ENCODE assay signal across 8 cellular contexts in the genomic region with DNA sequence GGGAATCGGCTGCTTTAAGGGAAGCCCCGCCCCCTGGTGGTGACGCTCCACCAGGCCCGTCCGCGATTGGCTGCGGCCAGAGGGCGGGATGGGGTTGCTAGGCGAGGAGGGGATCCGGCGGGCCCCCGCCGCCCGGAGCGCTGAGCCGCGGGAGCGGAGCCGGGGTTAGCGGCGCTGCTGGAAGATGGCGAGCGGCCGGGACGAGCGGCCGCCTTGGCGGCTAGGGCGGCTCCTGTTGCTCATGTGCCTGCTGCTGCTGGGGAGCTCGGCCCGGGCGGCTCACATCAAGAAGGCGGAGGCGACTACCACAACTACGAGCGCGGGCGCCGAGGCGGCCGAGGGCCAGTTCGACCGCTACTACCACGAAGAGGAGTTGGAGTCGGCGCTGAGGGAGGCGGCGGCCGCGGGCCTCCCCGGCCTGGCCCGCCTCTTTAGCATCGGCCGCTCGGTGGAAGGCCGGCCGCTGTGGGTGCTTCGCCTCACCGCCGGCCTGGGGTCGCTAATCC. TPM values are rescaled to one million over a fixed set of nuclear protein-coding genes. Genes with fewer than 3 reads are reported as not detected.
DNase-seq lines count a peak whose midpoint lies in the region; FAIRE-seq and TF ChIP-seq lines count a peak whose summit lies in the region.

CPD (plus strand) TSS at position 131 of the 506 bp plus-strand sequence; CDS start at position 185, 54 bp downstream.

- H2BK15ac ChIP-seq in H1 (ENCODE audit: low read length): 0 out of 2 replicates have a peak within 1 kb of the TSS, but pooled peaks have one; percentile 46
- peak within 1 kb of the TSS; percentile 46 for H2BK15ac ChIP-seq in mesenchymal stem cell (ENCODE audit: low read depth, poor library complexity, severe bottlenecking)

- H3K27me3 ChIP-seq in H1 (replicated peaks in 1 of 4; ENCODE audit: control insufficient read depth in 3 of 4, extremely low read depth in 1 of 4, insufficient read depth in 3 of 4, low read length in 3 of 4) (peaks cover 5 to 26% (median 20%) of the 10 kb centered on the region in 4 experiments), mesenchymal stem cell (ENCODE audit: control insufficient read depth in 1 of 2, insufficient read depth in 1 of 2, low read length in 2 of 2) (no peaks in the 10 kb centered on the region)

- H3K4me1 ChIP-seq in H1 (replicated peaks in 1 of 4; ENCODE audit: control insufficient read depth in 3 of 4, insufficient read depth in 4 of 4, low read length in 3 of 4) (peaks cover 3 to 4% (median 3%) of the 10 kb centered on the region in 4 experiments; a peak in 5 of 7 replicates), mesenchymal stem cell (ENCODE audit: control insufficient read depth, insufficient read depth, low read depth, low read length) (peaks cover 12% of the 10 kb centered on the region)

- no peak for TF ChIP-seq EP300 in H1 (IDR thresholded peaks at IDR 0.05; ENCODE audit: borderline replicate concordance in 1 of 2, low read depth in 2 of 2, low read length in 2 of 2)

- no peaks in the 10 kb centered on the region for H3K9me3 ChIP-seq in H1 (ENCODE audit: insufficient read depth in 2 of 2, low read depth in 1 of 2, low read length in 1 of 2)
- no peaks in the 10 kb centered on the region for H3K9me3 ChIP-seq in mesenchymal stem cell (ENCODE audit: control insufficient read depth, low read length)

- H3K14ac ChIP-seq in H1 (ENCODE audit: insufficient read length) (no peak within 1 kb of the TSS), mesenchymal stem cell (ENCODE audit: low read length in 2 of 2) (peak within 1 kb of the TSS; percentile 17 to 95)

- no peak within 1 kb of the TSS; the same call in 1 of the 2 replicates for H3K27ac ChIP-seq in H1 (ENCODE audit: low read depth, low read length)
- H3K27ac ChIP-seq in mesenchymal stem cell (ENCODE audit: low read length, poor library complexity, severe bottlenecking): peak within 1 kb of the TSS; percentile 55

- H3K79me1 ChIP-seq in H1 (ENCODE audit: low read depth, low read length) (no peaks in the 10 kb centered on the region), mesenchymal stem cell (replicated peaks; ENCODE audit: low read length, poor library complexity, severe bottlenecking) (peaks cover 15% of the 10 kb centered on the region)

- H2BK120ac ChIP-seq in H1 (replicated peaks; ENCODE audit: low read depth, low read length) (peak within 1 kb of the TSS; percentile 47), mesenchymal stem cell (ENCODE audit: low read depth, low read length) (peak within 1 kb of the TSS; percentile 76)

- H3K23me2 ChIP-seq in H1 (ENCODE audit: low read depth, low read length): peaks cover 10% of the 10 kb centered on the region

- no peak within 1 kb of the TSS for H3K4ac ChIP-seq in H1 (replicated peaks; ENCODE audit: insufficient read length, low read depth, low read length)
- H3K4ac ChIP-seq in mesenchymal stem cell (ENCODE audit: low read depth in 1 of 2, low read length in 2 of 2): peak within 1 kb of the TSS; percentile 59 to 86

- H3K23ac ChIP-seq in H1 (ENCODE audit: insufficient read length) (no peak within 1 kb of the TSS), mesenchymal stem cell (ENCODE audit: low read length in 2 of 2) (peak within 1 kb of the TSS; percentile 84 to 96)

- peaks cover 0 to 35% of the 10 kb centered on the region in 2 experiments; a peak in 2 of 4 replicates for H3K79me2 ChIP-seq in H1 (ENCODE audit: control insufficient read depth in 1 of 2, insufficient read depth in 2 of 2, low read length in 2 of 2)

- no peak for FAIRE-seq in H1 (lab: Jason Lieb, UNC)

- H2AFZ ChIP-seq in H1 (ENCODE audit: low read length) (peak within 1 kb of the TSS; percentile 77), mesenchymal stem cell (ENCODE audit: low read depth, low read length) (peak within 1 kb of the TSS; percentile 93)

- no peak for TF ChIP-seq RAD21 in H1 (IDR thresholded peaks at IDR 0.05 in 1 of 2, conservative IDR thresholded peaks at IDR 0.05 in 1 of 2; ENCODE audit: low read depth in 2 of 2, low read length in 2 of 2)

- peaks cover 10 to 19% of the 10 kb centered on the region in 2 experiments for H4K20me1 ChIP-seq in H1 (replicated peaks in 1 of 2; ENCODE audit: control insufficient read depth in 1 of 2, insufficient read depth in 2 of 2, low read length in 2 of 2)

- H3K56ac ChIP-seq in H1 (replicated peaks; ENCODE audit: insufficient read length, low read depth, low read length): peak within 1 kb of the TSS; percentile 32

- H2BK12ac ChIP-seq in H1 (ENCODE audit: low read depth, low read length) (peak within 1 kb of the TSS; percentile 76), mesenchymal stem cell (ENCODE audit: low read length in 2 of 2) (peak within 1 kb of the TSS; percentile 34 to 86)

- no peak within 1 kb of the TSS for H2AK5ac ChIP-seq in H1 (ENCODE audit: low read depth, low read length)
- H2AK5ac ChIP-seq in mesenchymal stem cell (ENCODE audit: low read length, severe bottlenecking): peak within 1 kb of the TSS; percentile 46

- 3% methylated on average over 34 of the region's 61 CpGs; no CpG with 5 or more reads in 1 of the 2 experiments for WGBS in H1 (ENCODE audit: extremely low coverage in 1 of 2, insufficient coverage in 1 of 2, insufficient read length in 1 of 2, insufficient replicate concordance in 2 of 2, low coverage in 1 of 2, low lambda C conversion rate in 2 of 2, missing lambda C conversion rate in 1 of 2), 2 experiments
- WGBS in mesenchymal stem cell: under 1% methylated on average over 52 of the region's 61 CpGs

- peak within 1 kb of the TSS; percentile 83 for H4K8ac ChIP-seq in H1 (ENCODE audit: extremely low read depth, insufficient read depth, low read length)
- H4K8ac ChIP-seq in mesenchymal stem cell (ENCODE audit: low read length): peak within 1 kb of the TSS; percentile 88

- H4K91ac ChIP-seq in H1 (replicated peaks; ENCODE audit: insufficient read length, low read length): peak within 1 kb of the TSS; percentile 4
- peak within 1 kb of the TSS; percentile 44 for H4K91ac ChIP-seq in mesenchymal stem cell (ENCODE audit: low read length)

- H4K5ac ChIP-seq in H1 (ENCODE audit: insufficient read length, low read depth, low read length): no peak within 1 kb of the TSS

- no peak within 1 kb of the TSS for H2BK5ac ChIP-seq in H1 (ENCODE audit: low read depth, low read length)
- no peak within 1 kb of the TSS for H2BK5ac ChIP-seq in mesenchymal stem cell (ENCODE audit: low read depth, low read length, poor library complexity, severe bottlenecking)

- DNase-seq in COLO668 (lab: John Stamatoyannopoulos, UW; ENCODE audit: unreplicated experiment) (peak; percentile 94), GM20000 (ENCODE audit: low spot score) (peak; percentile 98), HUDEP-2 (lab: John Stamatoyannopoulos, UW; ENCODE audit: unreplicated experiment in 76 of 76) (peak in 75 of 76 experiments; percentile 35 to 97 (median 91)), NOMO-1 treated with dmso at 0.1 percent for 144 hours (lab: John Stamatoyannopoulos, UW; ENCODE audit: unreplicated experiment) (peak; percentile 93), H1 (ENCODE audit: low read depth in 1 of 2, low spot score in 2 of 2) (peak; percentile 84 to 99), mesenchymal stem cell (peak; percentile 94)
- DNase-seq in activated CD8-positive, alpha-beta memory T cell treated with anti-CD3 and anti-CD28 coated beads for 48 hours (ENCODE audit: low read depth in 2 of 3, low spot score in 2 of 3): peak; percentile 95 to 96 (median 96)
- peak; percentile 94 for DNase-seq in stimulated activated CD8-positive, alpha-beta memory T cell treated with anti-CD3 and anti-CD28 coated beads, Interleukin-12 subunit alpha, Interleukin-12 subunit beta, amount 100 ng/mL, for 24 hours (ENCODE audit: extremely low read depth)

- H3K36me3 ChIP-seq in H1 (ENCODE audit: control insufficient read depth in 2 of 4, insufficient read depth in 4 of 4, low read length in 3 of 4) (no peaks in the 10 kb centered on the region), mesenchymal stem cell (ENCODE audit: control insufficient read depth in 1 of 2, insufficient read depth in 2 of 2, low read depth in 1 of 2, low read length in 2 of 2) (no peaks in the 10 kb centered on the region)

- TF ChIP-seq CTCF in GM20000 (IDR thresholded peaks at IDR 0.05; ENCODE audit: extremely low read depth, missing control alignments) (no peak), H1 (IDR thresholded peaks at IDR 0.05; ENCODE audit: control extremely low read depth in 1 of 3, insufficient read depth in 1 of 3, low read depth in 1 of 3, low read length in 3 of 3) (no peak)

- H3K9ac ChIP-seq in H1 (replicated peaks in 1 of 4; ENCODE audit: extremely low read depth in 1 of 4, low read depth in 3 of 4, low read length in 3 of 4) (peak within 1 kb of the TSS in 3 of 4 experiments; percentile 56 to 73 (median 66); a peak in 6 of 7 replicates), mesenchymal stem cell (ENCODE audit: low read length) (peak within 1 kb of the TSS; percentile 86)

- peak within 1 kb of the TSS; percentile 64 to 85 (median 75) for H3K4me3 ChIP-seq in H1 (ENCODE audit: extremely low read depth in 1 of 4, insufficient read depth in 2 of 4, low read depth in 3 of 4, low read length in 4 of 4)
- H3K4me3 ChIP-seq in mesenchymal stem cell (ENCODE audit: insufficient read depth in 1 of 2, low read depth in 1 of 2, low read length in 2 of 2): peak within 1 kb of the TSS; percentile 91 to 96

- peak; percentile 58 to 77 for TF ChIP-seq POLR2A in H1 (IDR thresholded peaks at IDR 0.05; ENCODE audit: control extremely low read depth in 1 of 2, low read depth in 2 of 2, low read length in 2 of 2)

- no peak within 1 kb of the TSS for H2BK20ac ChIP-seq in H1 (ENCODE audit: low read length)

- CTCF ChIA-PET in H1 (lab: Charles Lee; ENCODE audit: partially characterized antibody): interaction anchor here (1.3 kb wide), 1 partner anchor 136 kb away, joined by 3 read pairs; no protein-coding TSS in a partner anchor

- peak within 1 kb of the TSS; percentile 86 to 88 for H3K4me2 ChIP-seq in H1 (ENCODE audit: insufficient read depth in 1 of 2, low read depth in 2 of 2, low read length in 2 of 2)
- peak within 1 kb of the TSS; percentile 95 for H3K4me2 ChIP-seq in mesenchymal stem cell (ENCODE audit: low read length, poor library complexity, severe bottlenecking)

- POLR2A ChIA-PET in H1 (lab: Charles Lee; ENCODE audit: partially characterized antibody): interaction anchor here (1.4 to 2.1 kb wide), 2 partner anchors 10 kb away, joined by 5 to 7 read pairs; no protein-coding TSS in a partner anchor

- H3K18ac ChIP-seq in H1 (ENCODE audit: extremely low read depth, low read length): 0 out of 2 replicates have a peak within 1 kb of the TSS, but pooled peaks have one; percentile 51
- peak within 1 kb of the TSS; percentile 77 to 92 for H3K18ac ChIP-seq in mesenchymal stem cell (ENCODE audit: low read depth in 1 of 2, low read length in 2 of 2)

RNA-seq across cellular contexts. Expression of gene CPD, which starts in this region (rescaled TPM):
- 40.6 and 46.2 TPM in 2 replicates for total RNA-seq in H1 (2021; fragmentation: NEBNext Ultra II Directional; extraction: Animal tissue kit (Norgen Biotek cat#: 25700))
- 5.8 and 8.6 TPM in 2 replicates for polyA plus RNA-seq in H1 (2011; rRNA removed)
- polyA plus RNA-seq in H1 (2011; cell fraction: cytosol; rRNA removed): 9.1 TPM
- polyA plus RNA-seq in H1 (2011; cell fraction: nucleus; rRNA removed): 14.1 TPM
- polyA plus RNA-seq in H1 (2012, experiment 1 of 2): 14.2 to 22.0 TPM (median 18.0 TPM) in 4 replicates
- 1.0 TPM for polyA plus RNA-seq in H1 (2012, experiment 2 of 2)
- polyA plus RNA-seq in H1 (2013, experiment 1 of 2): 33.8 TPM
- polyA plus RNA-seq in H1 (2013, experiment 2 of 2): 28.8 TPM
- 63.8 and 126 TPM in 2 replicates for polyA minus RNA-seq in H1 (2011; rRNA and poly(A)+ RNA removed)
- 54.1 TPM for polyA minus RNA-seq in H1 (2011; cell fraction: cytosol; rRNA and poly(A)+ RNA removed)
- 47.9 TPM for polyA minus RNA-seq in H1 (2011; cell fraction: nucleus; rRNA and poly(A)+ RNA removed)
- 39.2 TPM for polyA plus RNA-seq in mesenchymal stem cell (2013, experiment 1 of 2)
- 40.2 TPM for polyA plus RNA-seq in mesenchymal stem cell (2013, experiment 2 of 2)
